27 cellular contexts compared by ENCODE assay signal in genomic region chr11:87358461-87358860, GRCh38.
DNase-seq lines count a peak whose midpoint lies in the region; ATAC-seq and TF ChIP-seq lines count a peak whose summit lies in the region.
"Had no signal": no experiment of that assay in that cellular context is flagged by ENCODE, and none has a peak within 500 bp of the region (broad histone marks: within the 10 kb centered on the region; RNA-seq: fewer than 3 reads in every experiment).

No MANE protein-coding gene starts in this region.

- BruUV-seq in OCI-LY7 (replicated peaks; lab: Mats Ljungman, UMichigan): no TSS peak

- H3K27me3 ChIP-seq in transverse colon (no peaks in the 10 kb centered on the region), esophagus muscularis mucosa (no peaks in the 10 kb centered on the region)
- H3K27me3 ChIP-seq: BLaER1 treated with 17β-estradiol and CSF1 and Interleukin-3, amounts not matched to agents 10 nM and 100 nM; MG63; SJSA1 had no signal

- POLR2A ChIA-PET in OCI-LY7 (lab: Charles Lee): interaction anchor here (0.8 to 1.3 kb wide), 4 partner anchors 9 to 93 kb away, joined by 3 to 9 read pairs (median 4); no protein-coding TSS in a partner anchor

- H3K4me1 ChIP-seq in OCI-LY7 (ENCODE audit: insufficient read depth, low read length, poor library complexity, severe bottlenecking) (peaks cover 96% of the 10 kb centered on the region), transverse colon (peaks cover 0 to 7% (median 0%) of the 10 kb centered on the region in 4 donors), esophagus muscularis mucosa (peaks cover 7 to 18% (median 13%) of the 10 kb centered on the region in 4 donors)
- H3K4me1 ChIP-seq: SJSA1 had no signal

- peak overlapping the region; percentile 78 for H3K4me2 ChIP-seq in OCI-LY7 (ENCODE audit: low read length)
- H3K4me2 ChIP-seq: BLaER1 treated with 17β-estradiol and CSF1 and Interleukin-3, amounts not matched to agents 10 nM and 100 nM; GM23338 had no signal

- H3K27ac ChIP-seq in OCI-LY7 (ENCODE audit: low read depth, low read length, poor library complexity, severe bottlenecking): peak overlapping the region; percentile 92
- no peak overlapping the region for H3K27ac ChIP-seq in transverse colon
- H3K27ac ChIP-seq in esophagus muscularis mucosa (replicated peaks in 1 of 4): no peak overlapping the region
- H3K27ac ChIP-seq: BLaER1 treated with 17β-estradiol and CSF1 and Interleukin-3, amounts not matched to agents 10 nM and 100 nM; SJSA1 had no signal

- in situ Hi-C loops in transverse colon (cut with MboI; ENCODE audit: low pct_ligation_motif_present in 1 of 4, low pct_unique_long_range_greater_than_20kb in 1 of 4, low sequenced_read_pairs in 3 of 4): loop anchor here in 2 of 4 donors (10.0 to 25.0 kb wide), 2 partner anchors 66 to 1204 kb away; no protein-coding TSS in a partner anchor

- H3K36me3 ChIP-seq in OCI-LY7 (ENCODE audit: insufficient read depth, low read length): peaks cover 19% of the 10 kb centered on the region
- H3K36me3 ChIP-seq in transverse colon: no peaks in the 10 kb centered on the region
- no peaks in the 10 kb centered on the region for H3K36me3 ChIP-seq in esophagus muscularis mucosa
- H3K36me3 ChIP-seq: BLaER1 treated with 17β-estradiol and CSF1 and Interleukin-3, amounts not matched to agents 10 nM and 100 nM; MG63; SJSA1 had no signal

- H3K9me2 ChIP-seq in OCI-LY7 (ENCODE audit: insufficient read depth, low read length): no peaks in the 10 kb centered on the region

- CTCF ChIA-PET in OCI-LY7 (lab: Charles Lee; ENCODE audit: unreplicated experiment): interaction anchor here (0.7 kb wide), 1 partner anchor 60 kb away, joined by 3 read pairs; no protein-coding TSS in a partner anchor

- peak; percentile 45 for DNase-seq in NCI-H146 (lab: John Stamatoyannopoulos, UW)
- DNase-seq in NCI-H146 treated with DMSO at 0.1 percent for 48 hours (lab: John Stamatoyannopoulos, UW; ENCODE audit: unreplicated experiment): no peak
- DNase-seq in OCI-LY7 (ENCODE audit: low spot score): peak; percentile 79
- DNase-seq in transverse colon: peak; percentile 32
- no peak for DNase-seq in GM20000 (ENCODE audit: low spot score)
- no peak for DNase-seq in HPDE6-E6E7 (ENCODE audit: extremely low spot score)
- no peak for DNase-seq in esophagus muscularis mucosa (ENCODE audit: extremely low spot score)
- DNase-seq: 8988T; CD4-positive, alpha-beta memory T cell; DND-41; HCEC 1CT; MG63; NCI-H1048; NCI-H1694; NCI-H2081; NCI-H2227 treated with DMSO at 0.1 percent for 48 hours; NCI-H510A; NCI-H748 treated with DMSO at 0.1 percent for 48 hours; OCI-M1; T-helper 1 cell had no signal

- peak; percentile 33 for ATAC-seq in HG02798 (IDR thresholded peaks at IDR 0.05; ENCODE audit: poor library complexity, unreplicated experiment)
- ATAC-seq: GM23338, HepG2, K562, Right ventricle myocardium inferior had no signal

- peak overlapping the region; percentile 4; the same call in 1 of the 2 replicates for H2AFZ ChIP-seq in OCI-LY7 (ENCODE audit: low read length)
- H2AFZ ChIP-seq: GM23338 had no signal

- H3K4me3 ChIP-seq in OCI-LY7 (ENCODE audit: low read depth, low read length, poor library complexity, severe bottlenecking) (peak overlapping the region; percentile 65), transverse colon (no peak overlapping the region), esophagus muscularis mucosa (no peak overlapping the region)
- H3K4me3 ChIP-seq: BLaER1 treated with 17β-estradiol and CSF1 and Interleukin-3, amounts not matched to agents 10 nM and 100 nM; GM23338; K562; MG63; SJSA1 had no signal

- H4K20me1 ChIP-seq in OCI-LY7 (ENCODE audit: insufficient read depth, low read length): no peaks in the 10 kb centered on the region
- H4K20me1 ChIP-seq: BLaER1 treated with 17β-estradiol and CSF1 and Interleukin-3, amounts not matched to agents 10 nM and 100 nM had no signal

- intact Hi-C loops in OCI-LY7 (cut with micrococcal nuclease; ENCODE audit: unreplicated experiment): loop anchor here (5.0 kb wide), 1 partner anchor 979 kb away; the partner anchor contains the start of gene CTSC
- intact Hi-C loops in transverse colon (cut with DNase I; ENCODE audit: low total_unique reads): no loop called here
- intact Hi-C loops in esophagus muscularis mucosa (cut with DNase I): loop anchor here (10.0 kb wide), 1 partner anchor 1196 kb away; no protein-coding TSS in a partner anchor

- TF ChIP-seq POLR2A in transverse colon (IDR thresholded peaks at IDR 0.05) (no peak), esophagus muscularis mucosa (IDR thresholded peaks at IDR 0.05; ENCODE audit: low read depth) (no peak)

- peaks cover 16% of the 10 kb centered on the region; the same call in 1 of the 2 replicates for H3K79me2 ChIP-seq in OCI-LY7 (ENCODE audit: insufficient read depth, low read depth, low read length)

- H3K9me3 ChIP-seq in OCI-LY7 (ENCODE audit: low read length) (no peaks in the 10 kb centered on the region), transverse colon (no peaks in the 10 kb centered on the region), esophagus muscularis mucosa (no peaks in the 10 kb centered on the region)
- H3K9me3 ChIP-seq: BLaER1 treated with 17β-estradiol and CSF1 and Interleukin-3, amounts not matched to agents 10 nM and 100 nM; MG63; SJSA1 had no signal

- 0 out of 2 replicates have a peak, but pooled peaks have one; percentile 32 for TF ChIP-seq CTCF in OCI-LY7 (conservative IDR thresholded peaks at IDR 0.05; ENCODE audit: low read length)
- TF ChIP-seq CTCF in transverse colon (IDR thresholded peaks at IDR 0.05): no peak
- TF ChIP-seq CTCF in GM20000 (IDR thresholded peaks at IDR 0.05; ENCODE audit: extremely low read depth, missing control alignments): no peak
- TF ChIP-seq CTCF in esophagus muscularis mucosa (IDR thresholded peaks at IDR 0.05): no peak

- TF ChIP-seq EP300 in transverse colon (IDR thresholded peaks at IDR 0.05; ENCODE audit: low read depth): no peak
- no peak for TF ChIP-seq EP300 in esophagus muscularis mucosa (IDR thresholded peaks at IDR 0.05)

- 60 to 67% methylated on average over 5 of the region's 5 CpGs for WGBS in transverse colon (ENCODE audit: low coverage in 1 of 2), 2 donors
- 91% methylated on average over 5 of the region's 5 CpGs for WGBS in esophagus muscularis mucosa

Comparison
In these comparisons a context has a peak if more than half of its experiments do, and no peak if none do; other contexts are left out.
1. DNase-seq: peak in NCI-H146 (single experiment), OCI-LY7 (single experiment) and transverse colon (single experiment); none in NCI-H146 treated with DMSO at 0.1 percent for 48 hours (single experiment), GM20000 (single experiment), HPDE6-E6E7 (single experiment) and esophagus muscularis mucosa (single experiment).